9 cellular contexts compared by ENCODE assay signal in the genomic region with DNA sequence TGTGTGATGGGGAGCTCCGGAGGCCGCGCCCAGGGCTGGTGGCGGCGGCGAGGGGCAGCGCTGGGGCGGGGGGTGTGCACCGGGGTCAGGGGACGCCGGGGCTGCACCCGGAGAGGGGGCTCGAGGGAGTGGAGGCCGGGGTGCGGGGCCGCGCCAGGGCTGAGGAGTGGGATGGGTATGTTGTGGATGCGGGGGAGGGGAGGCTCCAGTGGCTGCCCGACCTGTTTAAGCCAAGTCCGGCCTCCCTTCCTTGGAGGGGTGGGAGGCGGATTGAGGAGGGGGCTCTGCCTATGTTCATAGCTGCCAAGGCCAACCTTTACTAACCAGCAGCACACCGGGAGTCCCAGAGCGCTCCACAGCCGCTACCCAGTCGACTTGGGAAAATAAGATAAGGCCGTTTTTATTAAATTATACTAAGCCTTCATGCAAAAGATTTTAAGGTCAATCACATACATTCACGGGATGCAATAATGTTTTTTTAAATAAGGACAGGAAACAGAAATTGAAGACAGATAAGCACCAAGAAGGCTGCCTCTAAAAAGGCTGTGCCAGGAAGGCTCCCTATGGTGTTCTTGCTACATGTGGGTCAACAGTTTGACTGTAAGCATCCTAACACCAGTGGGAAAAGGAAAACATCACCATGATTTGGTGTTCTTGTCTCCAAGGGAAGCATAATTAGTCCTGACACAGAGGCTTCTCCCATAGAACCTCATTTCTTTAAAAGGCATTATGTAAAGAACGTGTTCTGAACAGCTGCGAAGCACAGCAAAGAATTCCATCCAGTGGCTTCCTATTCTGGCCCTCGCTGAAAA. TPM values are rescaled to one million over a fixed set of nuclear protein-coding genes. Genes with fewer than 3 reads are reported as not detected.
DNase-seq lines count a peak whose midpoint lies in the region; ATAC-seq, FAIRE-seq and TF ChIP-seq lines count a peak whose summit lies in the region.
"Had no signal": no experiment of that assay in that cellular context is flagged by ENCODE, and none has a peak within 500 bp of the region (broad histone marks: within the 10 kb centered on the region; RNA-seq: fewer than 3 reads in every experiment).

No MANE protein-coding gene starts in this region.

- peak overlapping the region; percentile 13 for H2BK120ac ChIP-seq in H1 (replicated peaks; ENCODE audit: low read depth, low read length)

- H3K36me3 ChIP-seq in PC-3 (ENCODE audit: low read depth, low read length) (no peaks in the 10 kb centered on the region), H1 (ENCODE audit: control insufficient read depth in 2 of 4, insufficient read depth in 4 of 4, low read length in 3 of 4) (no peaks in the 10 kb centered on the region)

- no peak overlapping the region for H3K14ac ChIP-seq in H1 (ENCODE audit: insufficient read length)

- no peak overlapping the region for H3K56ac ChIP-seq in H1 (replicated peaks; ENCODE audit: insufficient read length, low read depth, low read length)

- no peak overlapping the region for H2BK20ac ChIP-seq in H1 (ENCODE audit: low read length)

- no peaks in the 10 kb centered on the region for H3K27me3 ChIP-seq in PC-3 (ENCODE audit: low read length)
- no peaks in the 10 kb centered on the region for H3K27me3 ChIP-seq in H1 (replicated peaks in 1 of 4; ENCODE audit: control insufficient read depth in 3 of 4, extremely low read depth in 1 of 4, insufficient read depth in 3 of 4, low read length in 3 of 4)

- H3K9me3 ChIP-seq in PC-3 (ENCODE audit: low read length) (no peaks in the 10 kb centered on the region), H1 (ENCODE audit: insufficient read depth in 2 of 2, low read depth in 1 of 2, low read length in 1 of 2) (no peaks in the 10 kb centered on the region)

- POLR2A ChIA-PET in PC-3 (lab: Charles Lee; ENCODE audit: unreplicated experiment) (interaction anchor here (0.6 to 0.8 kb wide), 5 partner anchors 10 to 292 kb away, joined by 3 to 4 read pairs (median 4); no protein-coding TSS in a partner anchor), H1 (lab: Charles Lee; ENCODE audit: partially characterized antibody) (interaction anchor here (0.6 to 3.0 kb wide), 7 partner anchors 7 to 782 kb away, joined by 3 to 10 read pairs (median 4); partner anchors contain the start of gene RIPPLY3)

- BruUV-seq in PC-3 (replicated peaks; lab: Mats Ljungman, UMichigan): TSS peak; percentile 76

- no peak for TF ChIP-seq RAD21 in H1 (IDR thresholded peaks at IDR 0.05 in 1 of 2, conservative IDR thresholded peaks at IDR 0.05 in 1 of 2; ENCODE audit: low read depth in 2 of 2, low read length in 2 of 2)

- peak overlapping the region; percentile 71 for H3K9ac ChIP-seq in PC-3 (ENCODE audit: low read length)
- peak overlapping the region in 3 of 4 experiments; percentile 6 to 57 (median 55); a peak in 3 of 7 replicates for H3K9ac ChIP-seq in H1 (replicated peaks in 1 of 4; ENCODE audit: extremely low read depth in 1 of 4, low read depth in 3 of 4, low read length in 3 of 4)

- H3K4me1 ChIP-seq in PC-3 (ENCODE audit: insufficient read depth, low read length) (peaks cover 20% of the 10 kb centered on the region), H1 (replicated peaks in 1 of 4; ENCODE audit: control insufficient read depth in 3 of 4, insufficient read depth in 4 of 4, low read length in 3 of 4) (peaks cover 0 to 6% (median 1%) of the 10 kb centered on the region in 4 experiments; a peak in 3 of 7 replicates)

- no peaks in the 10 kb centered on the region for H3K27me3 Mint-ChIP-seq in nephron progenitor cell (ENCODE audit: low read depth, poor library complexity)

- no peaks in the 10 kb centered on the region for H3F3A ChIP-seq in PC-3 (ENCODE audit: low read length, unreplicated experiment)

- H3K23me2 ChIP-seq in H1 (ENCODE audit: low read depth, low read length): peaks cover 3% of the 10 kb centered on the region; the same call in 1 of the 2 replicates

- TF ChIP-seq EP300 in H1 (IDR thresholded peaks at IDR 0.05; ENCODE audit: borderline replicate concordance in 1 of 2, low read depth in 2 of 2, low read length in 2 of 2): no peak

- no peak overlapping the region for H2BK15ac ChIP-seq in H1 (ENCODE audit: low read length)

- H3K79me2 ChIP-seq in PC-3 (ENCODE audit: low read length): peaks cover 45% of the 10 kb centered on the region
- H3K79me2 ChIP-seq in H1 (ENCODE audit: control insufficient read depth in 1 of 2, insufficient read depth in 2 of 2, low read length in 2 of 2): no peaks in the 10 kb centered on the region

- FAIRE-seq in H1 (lab: Jason Lieb, UNC): no peak

- no peaks in the 10 kb centered on the region for H3K79me1 ChIP-seq in H1 (ENCODE audit: low read depth, low read length)

- H3K4me3 ChIP-seq in PC-3 (ENCODE audit: low read length): peak overlapping the region; percentile 63
- H3K4me3 ChIP-seq in H1 (ENCODE audit: extremely low read depth in 1 of 4, insufficient read depth in 2 of 4, low read depth in 3 of 4, low read length in 4 of 4): peak overlapping the region; percentile 46 to 66 (median 58)

- CTCF ChIA-PET in PC-3 (lab: Charles Lee): interaction anchor here (0.6 to 2.0 kb wide), 7 partner anchors 10 to 837 kb away, joined by 3 to 16 read pairs (median 4); no protein-coding TSS in a partner anchor
- CTCF ChIA-PET in H1 (lab: Charles Lee; ENCODE audit: partially characterized antibody): interaction anchor here (0.9 to 6.0 kb wide), 3 partner anchors 8 to 26 kb away, joined by 3 to 42 read pairs (median 6); no protein-coding TSS in a partner anchor

- H4K91ac ChIP-seq in H1 (replicated peaks; ENCODE audit: insufficient read length, low read length): no peak overlapping the region

- no peaks in the 10 kb centered on the region for H3K9me2 ChIP-seq in PC-3 (replicated peaks; ENCODE audit: low read length)

- no peak overlapping the region for H4K5ac ChIP-seq in H1 (ENCODE audit: insufficient read length, low read depth, low read length)

- H3K9me3 Mint-ChIP-seq in nephron progenitor cell: no peaks in the 10 kb centered on the region

- H2BK5ac ChIP-seq in H1 (ENCODE audit: low read depth, low read length): no peak overlapping the region

- no peak overlapping the region for H3K23ac ChIP-seq in H1 (ENCODE audit: insufficient read length)

- DNase-seq in NCI-H2196 (lab: John Stamatoyannopoulos, UW; ENCODE audit: unreplicated experiment): peak; percentile 39
- DNase-seq in NCI-H2196 treated with DMSO at 0.1 percent for 48 hours (lab: John Stamatoyannopoulos, UW; ENCODE audit: unreplicated experiment): no peak
- DNase-seq in PC-3: no peak
- DNase-seq in H1 (ENCODE audit: low read depth in 1 of 2, low spot score in 2 of 2): peak in 1 of 2 experiments; percentile 65
- no peak for DNase-seq in nephron progenitor cell
- no peak for DNase-seq in DMS153 (lab: John Stamatoyannopoulos, UW)
- DNase-seq in AG20443 (ENCODE audit: low spot score): no peak

- no peak overlapping the region for H3K4ac ChIP-seq in H1 (replicated peaks; ENCODE audit: insufficient read length, low read depth, low read length)

- peak overlapping the region; percentile 80 for H3K4me3 Mint-ChIP-seq in nephron progenitor cell

- WGBS in H1 (ENCODE audit: extremely low coverage in 1 of 2, insufficient coverage in 1 of 2, insufficient read length in 1 of 2, insufficient replicate concordance in 2 of 2, low coverage in 1 of 2, low lambda C conversion rate in 2 of 2, missing lambda C conversion rate in 1 of 2), 2 experiments: 38% methylated on average over 11 of the region's 30 CpGs; no CpG with 5 or more reads in 1 of the 2 experiments

- H3K4me2 ChIP-seq in PC-3 (ENCODE audit: low read length) (peak overlapping the region; percentile 84), H1 (ENCODE audit: insufficient read depth in 1 of 2, low read depth in 2 of 2, low read length in 2 of 2) (peak overlapping the region; percentile 49 to 70)

- H2AK5ac ChIP-seq in H1 (ENCODE audit: low read depth, low read length): no peak overlapping the region

- no peak for TF ChIP-seq CTCF in PC-3 (conservative IDR thresholded peaks at IDR 0.05; ENCODE audit: low read depth, low read length)
- no peak for TF ChIP-seq CTCF in H1 (IDR thresholded peaks at IDR 0.05; ENCODE audit: control extremely low read depth in 1 of 3, insufficient read depth in 1 of 3, low read depth in 1 of 3, low read length in 3 of 3)
- no peak for TF ChIP-seq CTCF in nephron progenitor cell (IDR thresholded peaks at IDR 0.05)

- H3K36me3 Mint-ChIP-seq in nephron progenitor cell (ENCODE audit: low read depth): peaks cover 23% of the 10 kb centered on the region

- 0 out of 2 replicates have a peak overlapping the region, but pooled peaks have one; percentile 22 for H4K8ac ChIP-seq in H1 (ENCODE audit: extremely low read depth, insufficient read depth, low read length)

- H3K27ac ChIP-seq in PC-3 (ENCODE audit: low read length) (peak overlapping the region; percentile 60), H1 (ENCODE audit: low read depth, low read length) (no peak overlapping the region; the same call in 1 of the 2 replicates)

- intact Hi-C loops in PC-3 (cut with micrococcal nuclease): loop anchor here (1.0 kb wide), 1 partner anchor 28 kb away; no protein-coding TSS in a partner anchor

- H3K27ac Mint-ChIP-seq in nephron progenitor cell: no peak overlapping the region

- H4K20me1 ChIP-seq in PC-3 (ENCODE audit: low read length) (no peaks in the 10 kb centered on the region), H1 (replicated peaks in 1 of 2; ENCODE audit: control insufficient read depth in 1 of 2, insufficient read depth in 2 of 2, low read length in 2 of 2) (no peaks in the 10 kb centered on the region)

- TF ChIP-seq POLR2A in H1 (IDR thresholded peaks at IDR 0.05; ENCODE audit: control extremely low read depth in 1 of 2, low read depth in 2 of 2, low read length in 2 of 2): no peak

- H3K18ac ChIP-seq in H1 (ENCODE audit: extremely low read depth, low read length): no peak overlapping the region; the same call in 1 of the 2 replicates

- ATAC-seq in HG02798 (IDR thresholded peaks at IDR 0.05; ENCODE audit: poor library complexity, unreplicated experiment) (peak; percentile 29), PC-3 (peak; percentile 3; the same call in 1 of the 2 replicates)

- H3K4me1 Mint-ChIP-seq in nephron progenitor cell: peaks cover 17% of the 10 kb centered on the region

- 0 out of 2 replicates have a peak overlapping the region, but pooled peaks have one; percentile 27 for H2BK12ac ChIP-seq in H1 (ENCODE audit: low read depth, low read length)

- H2AFZ ChIP-seq in PC-3 (ENCODE audit: low read length): peak overlapping the region; percentile 60; the same call in 1 of the 2 replicates
- H2AFZ ChIP-seq in H1 (ENCODE audit: low read length): no peak overlapping the region

RNA-seq across cellular contexts. Expression of gene HLCS, which starts 0.6 kb away (rescaled TPM):
- 31.7 and 44.1 TPM in 2 replicates for total RNA-seq in PC-3 (2014; rRNA removed)
- 12.2 and 14.2 TPM in 2 replicates for total RNA-seq in H1 (2021; fragmentation: NEBNext Ultra II Directional; extraction: Animal tissue kit (Norgen Biotek cat#: 25700))
- polyA plus RNA-seq in H1 (2011; rRNA removed): 4.7 and 5.1 TPM in 2 replicates
- 7.1 TPM for polyA plus RNA-seq in H1 (2011; cell fraction: cytosol; rRNA removed)
- 9.5 TPM for polyA plus RNA-seq in H1 (2011; cell fraction: nucleus; rRNA removed)
- polyA plus RNA-seq in H1 (2012, experiment 1 of 2): 5.7 to 7.8 TPM (median 6.9 TPM) in 4 replicates
- polyA plus RNA-seq in H1 (2012, experiment 2 of 2): 0.77 TPM
- 6.7 TPM for polyA plus RNA-seq in H1 (2013, experiment 1 of 2)
- 6.6 TPM for polyA plus RNA-seq in H1 (2013, experiment 2 of 2)
- polyA minus RNA-seq in H1 (2011; rRNA and poly(A)+ RNA removed): 15.2 and 27.6 TPM in 2 replicates
- polyA minus RNA-seq in H1 (2011; cell fraction: cytosol; rRNA and poly(A)+ RNA removed): 8.7 TPM
- 21.5 TPM for polyA minus RNA-seq in H1 (2011; cell fraction: nucleus; rRNA and poly(A)+ RNA removed)

RNA-seq across cellular contexts. Expression of gene RIPPLY3, which starts 39.5 kb away (rescaled TPM):
- total RNA-seq in PC-3 (2014; rRNA removed): 10.0 and 11.4 TPM in 2 replicates
- total RNA-seq in H1 (2021; fragmentation: NEBNext Ultra II Directional; extraction: Animal tissue kit (Norgen Biotek cat#: 25700)): 2.0 and 2.6 TPM in 2 replicates
- 2.2 TPM in 2 replicates for polyA plus RNA-seq in H1 (2011; rRNA removed)
- polyA plus RNA-seq in H1 (2011; cell fraction: cytosol; rRNA removed): 2.1 TPM
- 1.3 TPM for polyA plus RNA-seq in H1 (2011; cell fraction: nucleus; rRNA removed)
- 1.6 to 2.4 TPM (median 1.8 TPM) in 4 replicates for polyA plus RNA-seq in H1 (2012, experiment 1 of 2)
- 2.9 TPM for polyA plus RNA-seq in H1 (2012, experiment 2 of 2)
- 2.8 TPM for polyA plus RNA-seq in H1 (2013, experiment 1 of 2)
- polyA plus RNA-seq in H1 (2013, experiment 2 of 2): 2.3 TPM
- polyA minus RNA-seq in H1 (2011; rRNA and poly(A)+ RNA removed): 0.46 and 0.76 TPM in 2 replicates
- not detected for polyA minus RNA-seq in H1 (2011; cell fraction: cytosol; rRNA and poly(A)+ RNA removed)
- polyA minus RNA-seq in H1 (2011; cell fraction: nucleus; rRNA and poly(A)+ RNA removed): 0.80 TPM
- total RNA-seq: glomerular endothelial cell had no signal
